26 cellular contexts compared by ENCODE assay signal in genomic region chr3:132616780-132617179, GRCh38. TPM values are rescaled to one million over a fixed set of nuclear protein-coding genes. Genes with fewer than 3 reads are reported as not detected.
DNase-seq lines count a peak whose midpoint lies in the region; FAIRE-seq and TF ChIP-seq lines count a peak whose summit lies in the region.
"Had no signal": no experiment of that assay in that cellular context is flagged by ENCODE, and none has a peak within 500 bp of the region (broad histone marks: within the 10 kb centered on the region; RNA-seq: fewer than 3 reads in every experiment).

No MANE protein-coding gene starts in this region.

- H3K9me3 ChIP-seq in A673 (ENCODE audit: low read depth, low read length, poor library complexity, severe bottlenecking), result no peaks in the 10 kb centered on the region
- H3K9me3 ChIP-seq in Karpas-422 (ENCODE audit: low read length), result no peaks in the 10 kb centered on the region
- no peaks in the 10 kb centered on the region for H3K9me3 ChIP-seq in small intestine (ENCODE audit: control insufficient read depth, low read depth)
- H3K9me3 ChIP-seq: Caco-2 had no signal

- intact Hi-C loops in A673 (cut with micrococcal nuclease; ENCODE audit: unreplicated experiment) (no loop called here), Calu3 (cut with micrococcal nuclease; ENCODE audit: unreplicated experiment) (no loop called here)

- no peak overlapping the region for H3K4me2 ChIP-seq in Karpas-422 (ENCODE audit: low read depth, low read length, poor library complexity, severe bottlenecking)
- H3K4me2 ChIP-seq: BLaER1 treated with 17β-estradiol and CSF1 and Interleukin-3, amounts not matched to agents 10 nM and 100 nM had no signal

- no peak for FAIRE-seq in small intestine (lab: Jason Lieb, UNC)
- FAIRE-seq: A204.1, GM12878, GM12892, GM18507 had no signal

- H3K36me3 ChIP-seq in A673 (ENCODE audit: insufficient read depth, low read length, poor library complexity, severe bottlenecking) (no peaks in the 10 kb centered on the region), Karpas-422 (ENCODE audit: insufficient read depth, low read length) (no peaks in the 10 kb centered on the region; the same call in 1 of the 2 replicates), small intestine (ENCODE audit: control insufficient read depth in 2 of 2, insufficient read depth in 2 of 2, low read length in 2 of 2) (peaks cover 0 to 12% of the 10 kb centered on the region in 2 donors)

- no peaks in the 10 kb centered on the region for H3K36me3 Mint-ChIP-seq in Calu3 (ENCODE audit: insufficient read depth, unreplicated experiment)

- 13 to 68% (median 32%) methylated on average over 1 of the region's 1 CpG for WGBS in small intestine, 3 donors

- H3K4me3 Mint-ChIP-seq in Calu3 (ENCODE audit: low read depth, unreplicated experiment), result no peak overlapping the region
- H3K4me3 Mint-ChIP-seq: B cell; CD4-positive, alpha-beta T cell; CD8-positive, alpha-beta T cell had no signal

- H3K4me1 Mint-ChIP-seq in Calu3 (ENCODE audit: low read depth, unreplicated experiment), result no peaks in the 10 kb centered on the region
- H3K4me1 Mint-ChIP-seq: B cell had no signal

- POLR2A ChIA-PET in A673 (lab: Charles Lee; ENCODE audit: low non-redundant PET), result no interaction called here

- CTCF ChIA-PET in A673 (lab: Charles Lee) (no interaction called here), Calu3 (lab: Charles Lee) (no interaction called here)

- no peak overlapping the region for H2AFZ ChIP-seq in Karpas-422 (ENCODE audit: low read length)

- H3K9me3 Mint-ChIP-seq in Calu3 (ENCODE audit: low read depth, unreplicated experiment), result no peaks in the 10 kb centered on the region

- no peaks in the 10 kb centered on the region for H3K27me3 ChIP-seq in A673 (replicated peaks; ENCODE audit: insufficient read depth, low read depth, low read length, poor library complexity)
- H3K27me3 ChIP-seq in Karpas-422 (ENCODE audit: low read length), result no peaks in the 10 kb centered on the region
- no peaks in the 10 kb centered on the region for H3K27me3 ChIP-seq in small intestine (ENCODE audit: control insufficient read depth in 2 of 2, insufficient read depth in 2 of 2, low read length in 2 of 2)
- H3K27me3 ChIP-seq: BLaER1 treated with 17β-estradiol and CSF1 and Interleukin-3, amounts not matched to agents 10 nM and 100 nM had no signal

- H3K4me3 ChIP-seq in A673 (ENCODE audit: low read depth, low read length, poor library complexity, severe bottlenecking) (no peak overlapping the region), Karpas-422 (ENCODE audit: low read length) (no peak overlapping the region), small intestine (ENCODE audit: low read depth in 1 of 2, low read length in 2 of 2) (no peak overlapping the region)
- H3K4me3 ChIP-seq: BLaER1 treated with 17β-estradiol and CSF1 and Interleukin-3, amounts not matched to agents 10 nM and 100 nM; GM12878 had no signal

- no peaks in the 10 kb centered on the region for H3K9me2 ChIP-seq in Karpas-422 (replicated peaks; ENCODE audit: insufficient read depth, low read length)

- H3K27ac Mint-ChIP-seq in Calu3 (ENCODE audit: unreplicated experiment), result no peak overlapping the region
- H3K27ac Mint-ChIP-seq: B cell; CD4-positive, alpha-beta T cell; CD8-positive, alpha-beta T cell had no signal

- DNase-seq in A673 (ENCODE audit: low spot score), result no peak
- peak; percentile 11 for DNase-seq in Karpas-422
- DNase-seq in small intestine, result peak; percentile 70
- DNase-seq in T-helper 1 cell, result no peak
- DNase-seq in Calu3, result no peak
- DNase-seq: 8988T; AML-193; Caco-2; CD4-positive, alpha-beta T cell; CD8-positive, alpha-beta T cell; DMS 273 treated with DMSO at 0.1 percent for 48 hours; DMS153; DMS53; DMS79; DND-41; EL; GDM1 had no signal

- H3K27ac ChIP-seq in A673 (ENCODE audit: low read depth, low read length, poor library complexity, severe bottlenecking) (peak overlapping the region; percentile 11), Karpas-422 (ENCODE audit: low read length) (no peak overlapping the region), small intestine (ENCODE audit: low read depth in 1 of 2, low read length in 1 of 2) (no peak overlapping the region)
- H3K27ac ChIP-seq: BLaER1 treated with 17β-estradiol and CSF1 and Interleukin-3, amounts not matched to agents 10 nM and 100 nM; C4-2B had no signal

- H3K27me3 Mint-ChIP-seq in Calu3 (ENCODE audit: unreplicated experiment), result no peaks in the 10 kb centered on the region
- H3K27me3 Mint-ChIP-seq: B cell; CD4-positive, alpha-beta T cell had no signal

- no peaks in the 10 kb centered on the region for H3K79me2 ChIP-seq in Karpas-422 (ENCODE audit: low read length)

- TF ChIP-seq CTCF in A673 (conservative IDR thresholded peaks at IDR 0.05; ENCODE audit: low read depth, low read length), result no peak
- TF ChIP-seq CTCF in Calu3 (IDR thresholded peaks at IDR 0.05; ENCODE audit: unreplicated experiment), result no peak

- H3K4me1 ChIP-seq in A673 (ENCODE audit: insufficient read depth, low read length, poor library complexity, severe bottlenecking) (peaks cover 4% of the 10 kb centered on the region), Karpas-422 (ENCODE audit: low read length) (no peaks in the 10 kb centered on the region), small intestine (ENCODE audit: control insufficient read depth in 2 of 2, insufficient read depth in 1 of 2, low read depth in 1 of 2, low read length in 1 of 2) (peaks cover 0 to 5% of the 10 kb centered on the region in 2 donors)
- H3K4me1 ChIP-seq: Caco-2 had no signal

- H3K9ac ChIP-seq in Karpas-422 (ENCODE audit: low read length), result no peak overlapping the region
- H3K9ac ChIP-seq: BLaER1 treated with 17β-estradiol and CSF1 and Interleukin-3, amounts not matched to agents 10 nM and 100 nM had no signal

- BruUV-seq in A673 (replicated peaks; lab: Mats Ljungman, UMichigan) (no TSS peak), Calu3 (replicated peaks; lab: Mats Ljungman, UMichigan) (no TSS peak)

- no peaks in the 10 kb centered on the region for H4K20me1 ChIP-seq in Karpas-422 (ENCODE audit: insufficient read depth, low read depth, low read length)
- H4K20me1 ChIP-seq: BLaER1 treated with 17β-estradiol and CSF1 and Interleukin-3, amounts not matched to agents 10 nM and 100 nM had no signal

RNA-seq across cellular contexts. Expression of gene ACKR4, which starts 19.7 kb away (rescaled TPM):
- total RNA-seq in A673 (2021), result not detected in 2 replicates
- 7.4 and 8.4 TPM in 2 replicates for total RNA-seq in Karpas-422 (2014; rRNA removed; shearing (Covaris generic); ENCODE audit: low replicate concordance)
- polyA plus RNA-seq in small intestine, result 10 to 100 TPM in 2 of 3 donors, 1 to 10 TPM in 1; 7.0 to 24.4 (median 11.4) TPM
- 4.9 and 8.1 TPM in 2 replicates for total RNA-seq in Calu3 (2022)
- total RNA-seq: Caco-2, Daoy, G401 had no signal

RNA-seq across cellular contexts. Expression of gene ACAD11, which starts 42.8 kb away (rescaled TPM):
- total RNA-seq in A673 (2021), result 10.4 and 15.3 TPM in 2 replicates
- total RNA-seq in Karpas-422 (2014; rRNA removed; shearing (Covaris generic); ENCODE audit: low replicate concordance), result 16.5 and 25.0 TPM in 2 replicates
- 10 to 100 TPM in 2 of 3 donors, 1 to 10 TPM in 1; 4.9 to 55.0 (median 44.9) TPM for polyA plus RNA-seq in small intestine
- total RNA-seq in Calu3 (2022), result 14.6 and 16.3 TPM in 2 replicates

RNA-seq across cellular contexts. Expression of gene UBA5, which starts 43.3 kb away (rescaled TPM):
- 50.0 and 55.8 TPM in 2 replicates for total RNA-seq in A673 (2021)
- 59.9 and 62.1 TPM in 2 replicates for total RNA-seq in Karpas-422 (2014; rRNA removed; shearing (Covaris generic); ENCODE audit: low replicate concordance)
- 10 to 100 TPM; 27.0 to 30.2 (median 28.4) TPM for polyA plus RNA-seq in small intestine
- total RNA-seq in Calu3 (2022), result 65.5 and 66.6 TPM in 2 replicates

Comparison
In these comparisons a context has a peak if more than half of its experiments do, and no peak if none do; other contexts are left out.
1. DNase-seq: peak in Karpas-422 (single experiment) and small intestine (single experiment); none in A673 (single experiment), T-helper 1 cell (0 of 5) and Calu3 (single experiment).